Comparison of ENCODE assay signal across 23 cellular contexts in the genomic region with DNA sequence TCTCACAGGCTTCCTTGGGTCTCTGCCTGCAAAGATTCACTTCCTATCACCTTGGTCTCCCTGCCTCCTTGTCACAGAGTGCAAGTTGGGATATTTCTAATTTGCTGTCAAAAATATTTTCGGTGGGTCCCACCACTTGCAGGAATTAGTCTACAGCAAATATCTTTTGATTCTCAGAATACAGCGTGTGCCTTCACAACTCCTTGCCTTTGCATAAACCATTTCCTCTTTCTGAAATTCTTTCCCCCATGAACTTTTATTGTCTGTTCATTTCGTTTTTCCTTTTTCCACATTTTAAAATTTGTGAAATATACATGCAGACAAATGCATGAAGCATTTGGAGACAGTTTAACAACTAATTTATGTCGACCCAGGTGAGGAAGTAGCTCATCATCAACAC.
"Had no signal": no experiment of that assay in that cellular context is flagged by ENCODE, and none has a peak within 500 bp of the region (broad histone marks: within the 10 kb centered on the region; RNA-seq: fewer than 3 reads in every experiment).

No MANE protein-coding gene starts in this region.

- H3K27me3 Mint-ChIP-seq: activated CD4-positive, alpha-beta T cell treated with anti-CD3 and anti-CD28 coated beads for 36 hours; activated naive CD8-positive, alpha-beta T cell had no signal

- H2AFZ ChIP-seq: neural progenitor cell had no signal

- H3K4me2 ChIP-seq: neural progenitor cell, smooth muscle cell had no signal

- H3K9ac ChIP-seq: neural progenitor cell had no signal

- ATAC-seq: activated CD4-positive, alpha-beta T cell treated with anti-CD3 and anti-CD28 coated beads for 36 hours; activated T-cell treated with anti-CD3 and anti-CD28 coated beads, Interleukin-2, amount 50 U/mL, for 4 hours; heart left ventricle; left cardiac atrium; WTC11 had no signal

- H3K4me3 ChIP-seq: coronary artery, heart left ventricle, neural progenitor cell, sigmoid colon, smooth muscle cell, testis, uterus had no signal

- H3K9me3 ChIP-seq: heart left ventricle, sigmoid colon, testis, uterus had no signal

- DNase-seq: activated CD4-positive, alpha-beta T cell treated with anti-CD3 and anti-CD28 coated beads for 36 hours; activated CD4-positive, alpha-beta T cell treated with anti-CD3 and anti-CD28 coated beads, Interleukin-2, amount 50 U/mL, for 48 hours; activated CD8-positive, alpha-beta memory T cell treated with anti-CD3 and anti-CD28 coated beads, Interleukin-2, amount 50 U/mL, for 48 hours; activated naive CD4-positive, alpha-beta T cell; activated T-cell treated with anti-CD3 and anti-CD28 coated beads, Interleukin-2, amount 50 U/mL, for 4 hours; cerebellar nuclear complex; heart left ventricle; islet precursor cell; left cardiac atrium; posterior cingulate gyrus; sigmoid colon; stimulated activated CD4-positive, alpha-beta T cell treated with anti-CD3 and anti-CD28 coated beads, Interleukin-15, amount 100 ng/mL, for 24 hours; stimulated activated naive CD4-positive, alpha-beta T cell; testis; uterus had no signal

- FAIRE-seq: astrocyte, endometrium had no signal

- H3K4me3 Mint-ChIP-seq: activated CD4-positive, alpha-beta T cell treated with anti-CD3 and anti-CD28 coated beads for 36 hours; activated naive CD8-positive, alpha-beta T cell; activated T-cell treated with anti-CD3 and anti-CD28 coated beads, Interleukin-2, amount 50 U/mL, for 4 hours; neural progenitor cell; WTC11 had no signal

- H3K36me3 Mint-ChIP-seq: activated naive CD8-positive, alpha-beta T cell; neural progenitor cell; WTC11 had no signal

- H3K4me1 ChIP-seq: neural progenitor cell, sigmoid colon, testis, uterus had no signal

- H3K9me3 Mint-ChIP-seq: activated T-cell treated with anti-CD3 and anti-CD28 coated beads, Interleukin-2, amount 50 U/mL, for 4 hours; activated T-helper 2 cell treated with anti-CD3 and anti-CD28 coated beads, Interferon-gamma antibody, Interleukin-2, Interleukin-4, amounts not matched to agents 10 μg/mL and 5 μg/mL and 100 μg/mL, durations not matched to agents 14 hours and 24 hours and 36 hours; neural progenitor cell had no signal

- H3K27ac Mint-ChIP-seq: activated CD4-positive, alpha-beta T cell treated with anti-CD3 and anti-CD28 coated beads for 36 hours; activated naive CD8-positive, alpha-beta T cell; activated T-helper 2 cell treated with anti-CD3 and anti-CD28 coated beads, Interferon-gamma antibody, Interleukin-2, Interleukin-4, amounts not matched to agents 10 μg/mL and 5 μg/mL and 100 μg/mL, durations not matched to agents 14 hours and 24 hours and 36 hours; neural progenitor cell; WTC11 had no signal

- H3K36me3 ChIP-seq: heart left ventricle, neural progenitor cell, sigmoid colon, uterus had no signal

- H3K27ac ChIP-seq: coronary artery, heart left ventricle, neural progenitor cell, sigmoid colon, testis, uterus had no signal

- H3K27me3 ChIP-seq: neural progenitor cell, sigmoid colon, testis, uterus had no signal
